21 cellular contexts compared by ENCODE assay signal in the genomic region with DNA sequence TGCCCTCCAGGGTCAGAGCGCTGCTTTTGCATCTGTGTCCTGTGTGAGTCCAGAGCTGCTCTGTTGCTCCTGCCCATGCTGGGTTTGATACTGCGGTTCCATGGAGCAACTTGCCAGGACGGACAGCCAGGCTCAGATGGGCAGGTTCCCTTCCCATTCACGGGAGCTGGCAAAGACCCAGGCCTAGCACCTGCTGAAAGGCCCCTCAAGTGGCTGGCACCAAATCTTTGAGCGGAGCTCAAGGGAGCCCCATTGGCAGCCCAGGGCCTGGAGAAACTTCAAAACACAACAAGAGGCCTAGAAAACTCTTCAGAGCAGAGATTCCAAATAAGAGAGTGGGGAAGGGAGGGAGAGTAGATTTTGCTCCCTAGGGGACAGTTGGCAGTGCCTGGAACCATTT.
"Had no signal": no experiment of that assay in that cellular context is flagged by ENCODE, and none has a peak within 500 bp of the region (broad histone marks: within the 10 kb centered on the region; RNA-seq: fewer than 3 reads in every experiment).

No MANE protein-coding gene starts in this region.

- H3K27me3 ChIP-seq: neural progenitor cell, testis had no signal

- H3K9me3 ChIP-seq: sigmoid colon, testis had no signal

- H3K36me3 ChIP-seq: neural progenitor cell, sigmoid colon had no signal

- H3K4me1 ChIP-seq: neural progenitor cell, sigmoid colon, testis had no signal

- H3K4me3 ChIP-seq: neural progenitor cell, sigmoid colon, smooth muscle cell, testis had no signal

- DNase-seq: activated CD4-positive, alpha-beta memory T cell treated with anti-CD3 and anti-CD28 coated beads, Interleukin-2, amount 10 ng/mL, durations not matched to agents 7 days and 5 days; activated CD4-positive, alpha-beta T cell treated with anti-CD3 and anti-CD28 coated beads for 48 hours; activated effector memory CD4-positive, alpha-beta T cell treated with anti-CD3 and anti-CD28 coated beads, Interleukin-2, amount 50 U/mL, for 16 hours; activated naive CD4-positive, alpha-beta T cell treated with anti-CD3 and anti-CD28 coated beads, Interleukin-2, amount 50 U/mL, for 16 hours; anterior cingulate cortex; dermis blood vessel endothelial cell; effector CD8-positive, alpha-beta T cell; erythroblast; foreskin fibroblast; kidney; mammary epithelial cell; naive thymus-derived CD8-positive, alpha-beta T cell; retina; sigmoid colon; stimulated activated CD4-positive, alpha-beta T cell treated with anti-CD3 and anti-CD28 coated beads, Interleukin-2, amount 100 ng/mL, for 48 hours; stimulated activated CD8-positive, alpha-beta memory T cell treated with anti-CD3 and anti-CD28 coated beads, Interleukin-4, amount 100 ng/mL, for 48 hours; stimulated activated naive CD4-positive, alpha-beta T cell; testis had no signal

- H3K27ac ChIP-seq: neural progenitor cell, sigmoid colon, testis had no signal

- ATAC-seq: left lobe of liver; naive thymus-derived CD8-positive, alpha-beta T cell had no signal
